8 cellular contexts compared by ENCODE assay signal in genomic region chr20:62822788-62823651, GRCh38. TPM values are rescaled to one million over a fixed set of nuclear protein-coding genes. Genes with fewer than 3 reads are reported as not detected.
A peak's percentile ranks its signal among the peaks of the same experiment; 100 is the strongest.
DNase-seq lines count a peak whose midpoint lies in the region; ATAC-seq and TF ChIP-seq lines count a peak whose summit lies in the region.

No MANE protein-coding gene starts in this region.

- H4K8ac ChIP-seq in neuronal stem cell (ENCODE audit: low read depth, low read length) = no peak overlapping the region

- H3K23ac ChIP-seq in neuronal stem cell (ENCODE audit: low read depth, low read length, poor library complexity) = peak overlapping the region; percentile 12

- TF ChIP-seq CTCF in OCI-LY1 (IDR thresholded peaks at IDR 0.05; ENCODE audit: low read length) (peak; percentile 95), body of pancreas (IDR thresholded peaks at IDR 0.05) (peak in 4 of 7 experiments; percentile 33 to 51 (median 40))

- H3K79me2 ChIP-seq in OCI-LY1 (ENCODE audit: insufficient read depth, low read length) = no peaks in the 10 kb centered on the region

- ATAC-seq in body of pancreas (peak; percentile 25), HG02798 (IDR thresholded peaks at IDR 0.05; ENCODE audit: poor library complexity, unreplicated experiment) (no peak)

- H3K14ac ChIP-seq in neuronal stem cell (ENCODE audit: low read length) = peak overlapping the region; percentile 38

- H3K27ac ChIP-seq in OCI-LY1 (ENCODE audit: low read depth, low read length, poor library complexity, severe bottlenecking) (peak overlapping the region; percentile 33), body of pancreas (peak overlapping the region in 3 of 4 donors; percentile 66 to 82 (median 80)), neuronal stem cell (replicated peaks; ENCODE audit: low read length) (peak overlapping the region; percentile 22)

- DNase-seq in SIG-M5 treated with dmso at 0.1 percent for 504 hours (lab: John Stamatoyannopoulos, UW; ENCODE audit: unreplicated experiment) = peak; percentile 86
- DNase-seq in SIG-M5 (lab: John Stamatoyannopoulos, UW) = no peak
- DNase-seq in HPDE6-E6E7 (ENCODE audit: extremely low spot score) = peak; percentile 70
- peak; percentile 48 to 68 (median 57) for DNase-seq in body of pancreas
- DNase-seq in neuronal stem cell (ENCODE audit: low spot score) = no peak
- DNase-seq in cerebellar nuclear complex (lab: John Stamatoyannopoulos, UW) = no peak

- WGBS in body of pancreas, 2 donors = 71 to 78% methylated on average over 15 to 24 of the region's 24 CpGs
- WGBS in neuronal stem cell (ENCODE audit: extremely low coverage in 2 of 2, insufficient read length in 2 of 2, insufficient replicate concordance in 1 of 2), 2 donors = no CpG with 5 or more reads among the region's 24 CpGs

- peak overlapping the region; percentile 19 for H2BK5ac ChIP-seq in neuronal stem cell (ENCODE audit: low read length)

- peaks cover 2% of the 10 kb centered on the region for H3K79me1 ChIP-seq in neuronal stem cell (ENCODE audit: low read depth, low read length)

- H3K36me3 ChIP-seq in OCI-LY1 (ENCODE audit: insufficient read depth, low read length) (no peaks in the 10 kb centered on the region), body of pancreas (replicated peaks in 1 of 2; ENCODE audit: insufficient read depth in 1 of 2, low read depth in 2 of 2) (no peaks in the 10 kb centered on the region), neuronal stem cell (replicated peaks in 1 of 2; ENCODE audit: control insufficient read depth in 2 of 2, insufficient read depth in 2 of 2, low read length in 2 of 2) (no peaks in the 10 kb centered on the region)

- H3K4me2 ChIP-seq in OCI-LY1 (ENCODE audit: low read length) (no peak overlapping the region), neuronal stem cell (ENCODE audit: insufficient read depth, low read length, poor library complexity, severe bottlenecking) (no peak overlapping the region)

- H3K4me3 ChIP-seq in OCI-LY1 (ENCODE audit: low read depth, low read length, poor library complexity, severe bottlenecking) (no peak overlapping the region), body of pancreas (no peak overlapping the region), neuronal stem cell (ENCODE audit: low read length in 2 of 2) (no peak overlapping the region)

- no peaks in the 10 kb centered on the region for H4K20me1 ChIP-seq in OCI-LY1 (ENCODE audit: insufficient read depth, low read length)

- H3K27me3 ChIP-seq in OCI-LY1 (ENCODE audit: insufficient read depth, low read length) (no peaks in the 10 kb centered on the region; the same call in 1 of the 2 replicates), body of pancreas (no peaks in the 10 kb centered on the region), neuronal stem cell (ENCODE audit: control insufficient read depth in 3 of 3, insufficient read depth in 3 of 3, low read depth in 1 of 3, low read length in 3 of 3) (peaks cover 0 to 30% (median 0%) of the 10 kb centered on the region in 3 experiments)

- H2BK120ac ChIP-seq in neuronal stem cell (ENCODE audit: low read depth, low read length) = no peak overlapping the region

- peaks cover 11% of the 10 kb centered on the region for H3K4me1 ChIP-seq in OCI-LY1 (ENCODE audit: insufficient read depth, low read length, severe bottlenecking)
- peaks cover 49% of the 10 kb centered on the region for H3K4me1 ChIP-seq in body of pancreas
- peaks cover 28 to 30% of the 10 kb centered on the region in 2 donors for H3K4me1 ChIP-seq in neuronal stem cell (ENCODE audit: control insufficient read depth in 2 of 2, insufficient read depth in 1 of 2, low read depth in 1 of 2, low read length in 2 of 2)

- no peaks in the 10 kb centered on the region for H3F3A ChIP-seq in OCI-LY1 (ENCODE audit: insufficient read depth, low read length)

- H3K9ac ChIP-seq in OCI-LY1 (ENCODE audit: low read length) (no peak overlapping the region), neuronal stem cell (ENCODE audit: low read depth, low read length, poor library complexity) (peak overlapping the region; percentile 21)

- H2BK12ac ChIP-seq in neuronal stem cell (ENCODE audit: low read length) = no peak overlapping the region

- H2AK5ac ChIP-seq in neuronal stem cell (ENCODE audit: low read depth, low read length) = peak overlapping the region; percentile 63

- no peak for TF ChIP-seq POLR2A in body of pancreas (IDR thresholded peaks at IDR 0.05)

- no peaks in the 10 kb centered on the region for H3K9me2 ChIP-seq in OCI-LY1 (ENCODE audit: low read depth, low read length)

- H3K4ac ChIP-seq in neuronal stem cell (ENCODE audit: low read length) = no peak overlapping the region

- H4K91ac ChIP-seq in neuronal stem cell (ENCODE audit: low read depth, low read length, poor library complexity) = no peak overlapping the region

- peak overlapping the region; percentile 87 for H3K18ac ChIP-seq in neuronal stem cell (ENCODE audit: low read length)

- H3K9me3 ChIP-seq in OCI-LY1 (ENCODE audit: low read length) (no peaks in the 10 kb centered on the region), body of pancreas (no peaks in the 10 kb centered on the region), neuronal stem cell (replicated peaks in 1 of 2; ENCODE audit: control insufficient read depth in 2 of 2, insufficient read depth in 1 of 2, low read depth in 1 of 2, low read length in 2 of 2) (no peaks in the 10 kb centered on the region)

- peak overlapping the region; percentile 76 for H2BK15ac ChIP-seq in neuronal stem cell (ENCODE audit: low read length)

- H2AFZ ChIP-seq in OCI-LY1 (ENCODE audit: low read length) (no peak overlapping the region), neuronal stem cell (ENCODE audit: low read length) (peak overlapping the region; percentile 56)

- intact Hi-C loops in body of pancreas (cut with DNase I) = no loop called here

RNA-seq across cellular contexts. Expression of gene COL9A3, which starts 6.2 kb away (rescaled TPM):
- total RNA-seq in body of pancreas = 10 to 100 TPM; 25.2 to 69.5 TPM
- 77.2 TPM for polyA plus RNA-seq in neuronal stem cell (2013, experiment 1 of 2)
- 77.0 TPM for polyA plus RNA-seq in neuronal stem cell (2013, experiment 2 of 2)

RNA-seq across cellular contexts. Expression of gene OGFR, which starts 18.4 kb away (rescaled TPM):
- total RNA-seq in body of pancreas = 10 to 100 TPM; 46.4 to 47.8 TPM
- 15.0 TPM for polyA plus RNA-seq in neuronal stem cell (2013, experiment 1 of 2)
- polyA plus RNA-seq in neuronal stem cell (2013, experiment 2 of 2) = 14.7 TPM

RNA-seq across cellular contexts. Expression of gene MRGBP, which starts 26.7 kb away (rescaled TPM):
- total RNA-seq in body of pancreas = 10 to 100 TPM in 1 of 2 donors, 1 to 10 TPM in 1; 7.0 to 10.2 TPM
- 15.5 TPM for polyA plus RNA-seq in neuronal stem cell (2013, experiment 1 of 2)
- 15.6 TPM for polyA plus RNA-seq in neuronal stem cell (2013, experiment 2 of 2)

RNA-seq across cellular contexts. Expression of gene TCFL5, which starts 38.6 kb away (rescaled TPM):
- 1 to 10 TPM; 2.0 to 7.5 TPM for total RNA-seq in body of pancreas
- 14.5 TPM for polyA plus RNA-seq in neuronal stem cell (2013, experiment 1 of 2)
- 15.3 TPM for polyA plus RNA-seq in neuronal stem cell (2013, experiment 2 of 2)

Comparison
In these comparisons a context has a peak if more than half of its experiments do, and no peak if none do; other contexts are left out.
1. DNase-seq: peak in SIG-M5 treated with dmso at 0.1 percent for 504 hours (single experiment), HPDE6-E6E7 (single experiment) and body of pancreas (4 of 4); none in SIG-M5 (single experiment), neuronal stem cell (single experiment) and cerebellar nuclear complex (0 of 2).
2. H3K27ac ChIP-seq: peak in every context shown above with its lines; median percentile 80 in body of pancreas; 33 in OCI-LY1; 22 in neuronal stem cell.